8 cellular contexts compared by ENCODE assay signal in genomic region chr6:46042355-46042999, GRCh38. TPM values are rescaled to one million over a fixed set of nuclear protein-coding genes. Genes with fewer than 3 reads are reported as not detected.
DNase-seq lines count a peak whose midpoint lies in the region; ATAC-seq and TF ChIP-seq lines count a peak whose summit lies in the region.

No MANE protein-coding gene starts in this region.

- no peak overlapping the region for H3K4me3 ChIP-seq in Jurkat, Clone E6-1 (ENCODE audit: low read length)
- no peak overlapping the region for H3K4me3 ChIP-seq in esophagus squamous epithelium

- ATAC-seq in GM21360 (IDR thresholded peaks at IDR 0.05; ENCODE audit: unreplicated experiment): peak; percentile 92
- no peak for ATAC-seq in GM19397 (IDR thresholded peaks at IDR 0.05; ENCODE audit: unreplicated experiment)

- no peaks in the 10 kb centered on the region for H3K36me3 Mint-ChIP-seq in nephron progenitor cell (ENCODE audit: low read depth)

- TF ChIP-seq CTCF in esophagus squamous epithelium (IDR thresholded peaks at IDR 0.05): peak in 4 of 6 experiments; percentile 15 to 52 (median 40)
- peak; percentile 72 for TF ChIP-seq CTCF in nephron progenitor cell (IDR thresholded peaks at IDR 0.05)

- no peaks in the 10 kb centered on the region for H3K9me3 Mint-ChIP-seq in nephron progenitor cell

- no peaks in the 10 kb centered on the region for H3K27me3 ChIP-seq in esophagus squamous epithelium

- no peak for TF ChIP-seq POLR2A in esophagus squamous epithelium (IDR thresholded peaks at IDR 0.05)

- peaks cover 0 to 12% (median 6%) of the 10 kb centered on the region in 3 donors for H3K4me1 ChIP-seq in esophagus squamous epithelium

- H3K36me3 ChIP-seq in esophagus squamous epithelium: no peaks in the 10 kb centered on the region

- DNase-seq in NCI-H510A treated with DMSO at 0.1 percent for 48 hours (lab: John Stamatoyannopoulos, UW) (peak; percentile 77), NCI-H510A (lab: John Stamatoyannopoulos, UW) (no peak), RPMI8226 (peak; percentile 24), esophagus squamous epithelium (lab: John Stamatoyannopoulos, UW) (no peak), nephron progenitor cell (peak; percentile 20)
- peak; percentile 12 for DNase-seq in Jurkat, Clone E6-1 (ENCODE audit: low read depth, low spot score)

- intact Hi-C loops in esophagus squamous epithelium (cut with DNase I): no loop called here

- no peak overlapping the region for H3K27ac Mint-ChIP-seq in nephron progenitor cell

- no peak overlapping the region for H3K4me3 Mint-ChIP-seq in nephron progenitor cell

- no peaks in the 10 kb centered on the region for H3K9me3 ChIP-seq in esophagus squamous epithelium

- WGBS in esophagus squamous epithelium, 2 donors: 53 to 62% methylated on average over 5 of the region's 5 CpGs

- peaks cover 5% of the 10 kb centered on the region for H3K4me1 Mint-ChIP-seq in nephron progenitor cell

- no peak overlapping the region for H3K27ac ChIP-seq in esophagus squamous epithelium

- H3K27me3 Mint-ChIP-seq in nephron progenitor cell (ENCODE audit: low read depth, poor library complexity): peaks cover 3% of the 10 kb centered on the region

RNA-seq across cellular contexts. Expression of gene CLIC5, which starts 26.8 kb away (rescaled TPM):
- not detected for polyA plus RNA-seq in Jurkat, Clone E6-1 (2012; ENCODE audit: insufficient read depth, insufficient read length)
- total RNA-seq in esophagus squamous epithelium: 1 to 10 TPM in 3 of 4 donors, under 1 TPM in 1; 0.56 to 1.3 (median 1.2) TPM

Comparison
In these comparisons a context has a peak if more than half of its experiments do, and no peak if none do; other contexts are left out.
1. DNase-seq: peak in NCI-H510A treated with DMSO at 0.1 percent for 48 hours (single experiment), Jurkat, Clone E6-1 (single experiment), RPMI8226 (single experiment) and nephron progenitor cell (single experiment); none in NCI-H510A (single experiment) and esophagus squamous epithelium (single experiment).